In genomic region chr14:95234426-95234825, GRCh38 we compare ENCODE assay signal across 21 cellular contexts.
DNase-seq lines count a peak whose midpoint lies in the region; ATAC-seq and TF ChIP-seq lines count a peak whose summit lies in the region.
"Had no signal": no experiment of that assay in that cellular context is flagged by ENCODE, and none has a peak within 500 bp of the region (broad histone marks: within the 10 kb centered on the region; RNA-seq: fewer than 3 reads in every experiment).

No MANE protein-coding gene starts in this region.

- TF ChIP-seq CTCF in VCaP (conservative IDR thresholded peaks at IDR 0.05) (no peak), glutamatergic neuron (IDR thresholded peaks at IDR 0.05; ENCODE audit: partially characterized antibody, unreplicated experiment) (no peak), mesothelial cell of epicardium (IDR thresholded peaks at IDR 0.05; ENCODE audit: unreplicated experiment) (no peak)

- H3K4me3 Mint-ChIP-seq in glutamatergic neuron (ENCODE audit: unreplicated experiment) (peak overlapping the region; percentile 32), mesothelial cell of epicardium (no peak overlapping the region)
- H3K4me3 Mint-ChIP-seq: activated T-helper 1 cell treated with anti-CD3 and anti-CD28 coated beads, Interleukin-12 subunit alpha, Interleukin-12 subunit beta, Interleukin-2, Interleukin-4 antibody, amounts not matched to agents 30 ng/mL and 10 ng/mL and 1 ng/mL, durations not matched to agents 14 hours and 24 hours and 36 hours had no signal

- H3K27ac ChIP-seq in VCaP (peak overlapping the region; percentile 20), substantia nigra (ENCODE audit: low read depth, low read length, poor library complexity, severe bottlenecking) (peak overlapping the region; percentile 44)
- H3K27ac ChIP-seq: adrenal gland, KMS-11, neutrophil had no signal

- H3K36me3 Mint-ChIP-seq in glutamatergic neuron (ENCODE audit: unreplicated experiment), result no peaks in the 10 kb centered on the region
- peaks cover 3% of the 10 kb centered on the region for H3K36me3 Mint-ChIP-seq in mesothelial cell of epicardium
- no peaks in the 10 kb centered on the region for H3K36me3 Mint-ChIP-seq in activated naive CD4-positive, alpha-beta T cell treated with anti-CD3 and anti-CD28 coated beads, Interleukin-2, amount 50 U/mL, for 72 hours

- H3K9me3 Mint-ChIP-seq in glutamatergic neuron (ENCODE audit: unreplicated experiment), result no peaks in the 10 kb centered on the region
- no peaks in the 10 kb centered on the region for H3K9me3 Mint-ChIP-seq in mesothelial cell of epicardium
- H3K9me3 Mint-ChIP-seq in activated naive CD4-positive, alpha-beta T cell treated with anti-CD3 and anti-CD28 coated beads, Interleukin-2, amount 50 U/mL, for 72 hours, result no peaks in the 10 kb centered on the region
- H3K9me3 Mint-ChIP-seq: activated T-helper 1 cell treated with anti-CD3 and anti-CD28 coated beads, Interleukin-12 subunit alpha, Interleukin-12 subunit beta, Interleukin-2, Interleukin-4 antibody, amounts not matched to agents 30 ng/mL and 10 ng/mL and 1 ng/mL, durations not matched to agents 14 hours and 24 hours and 36 hours had no signal

- DNase-seq in glutamatergic neuron (no peak), mesothelial cell of epicardium (ENCODE audit: low spot score in 2 of 2, unreplicated experiment in 2 of 2) (no peak), substantia nigra (lab: John Stamatoyannopoulos, UW) (no peak), NCI-H1092 (lab: John Stamatoyannopoulos, UW) (no peak), GDM1 (lab: John Stamatoyannopoulos, UW) (no peak)
- DNase-seq in activated naive CD4-positive, alpha-beta T cell treated with anti-CD3 and anti-CD28 coated beads, Interleukin-2, amount 50 U/mL, for 72 hours (ENCODE audit: low spot score in 2 of 2), result no peak
- DNase-seq: activated CD4-positive, alpha-beta T cell treated with anti-CD3 and anti-CD28 coated beads for 1 hour; activated CD8-positive, alpha-beta memory T cell treated with anti-CD3 and anti-CD28 coated beads for 24 hours; central memory CD4-positive, alpha-beta T cell; DMS79 treated with DMSO at 0.1 percent for 48 hours; effector CD8-positive, alpha-beta T cell; midbrain; NCI-H1048; NCI-H2081 treated with DMSO at 0.1 percent for 48 hours; stimulated activated CD4-positive, alpha-beta T cell treated with anti-CD3 and anti-CD28 coated beads, Interleukin-15, amount 100 ng/mL, for 24 hours had no signal

- H3K4me1 Mint-ChIP-seq in glutamatergic neuron (ENCODE audit: low read depth, unreplicated experiment) (peaks cover 44% of the 10 kb centered on the region), mesothelial cell of epicardium (peaks cover 69% of the 10 kb centered on the region)

- H3K27ac Mint-ChIP-seq in glutamatergic neuron (ENCODE audit: unreplicated experiment) (peak overlapping the region; percentile 45), mesothelial cell of epicardium (peak overlapping the region; percentile 89)
- H3K27ac Mint-ChIP-seq in activated naive CD4-positive, alpha-beta T cell treated with anti-CD3 and anti-CD28 coated beads, Interleukin-2, amount 50 U/mL, for 72 hours, result no peak overlapping the region
- H3K27ac Mint-ChIP-seq: activated T-helper 1 cell treated with anti-CD3 and anti-CD28 coated beads, Interleukin-12 subunit alpha, Interleukin-12 subunit beta, Interleukin-2, Interleukin-4 antibody, amounts not matched to agents 30 ng/mL and 10 ng/mL and 1 ng/mL, durations not matched to agents 14 hours and 24 hours and 36 hours had no signal

- ATAC-seq in HG02759 (IDR thresholded peaks at IDR 0.05; ENCODE audit: unreplicated experiment), result no peak
- no peak for ATAC-seq in activated naive CD4-positive, alpha-beta T cell treated with anti-CD3 and anti-CD28 coated beads, Interleukin-2, amount 50 U/mL, for 72 hours

- peaks cover 3% of the 10 kb centered on the region for H3K27me3 Mint-ChIP-seq in glutamatergic neuron (ENCODE audit: unreplicated experiment)
- no peaks in the 10 kb centered on the region for H3K27me3 Mint-ChIP-seq in mesothelial cell of epicardium (ENCODE audit: low read depth)

Comparison
In these comparisons a context has a peak if more than half of its experiments do, and no peak if none do; other contexts are left out.
1. H3K27ac Mint-ChIP-seq: peak in glutamatergic neuron (single experiment) and mesothelial cell of epicardium (single experiment); none in activated naive CD4-positive, alpha-beta T cell treated with anti-CD3 and anti-CD28 coated beads, Interleukin-2, amount 50 U/mL, for 72 hours (0 of 2).